In genomic region chr1:29319300-29320110, GRCh38 we compare ENCODE assay signal across 18 cellular contexts.
DNase-seq lines count a peak whose midpoint lies in the region; ATAC-seq and TF ChIP-seq lines count a peak whose summit lies in the region.
"Had no signal": no experiment of that assay in that cellular context is flagged by ENCODE, and none has a peak within 500 bp of the region (broad histone marks: within the 10 kb centered on the region; RNA-seq: fewer than 3 reads in every experiment).

No MANE protein-coding gene starts in this region.

- H3K9me3 Mint-ChIP-seq in activated naive CD8-positive, alpha-beta T cell treated with anti-CD3 and anti-CD28 coated beads, Interleukin-2, amount 10 ng/mL, durations not matched to agents 7 days and 5 days = no peaks in the 10 kb centered on the region
- no peaks in the 10 kb centered on the region for H3K9me3 Mint-ChIP-seq in activated naive CD8-positive, alpha-beta T cell treated with anti-CD3 and anti-CD28 coated beads, Interleukin-2, amount 50 U/mL, for 24 hours
- H3K9me3 Mint-ChIP-seq in type B pancreatic cell = no peaks in the 10 kb centered on the region
- H3K9me3 Mint-ChIP-seq: CD4-positive, alpha-beta T cell; GM23338; H9 had no signal

- H3K27me3 ChIP-seq in osteoblast (ENCODE audit: insufficient read depth, low read length) (no peaks in the 10 kb centered on the region), adrenal gland (no peaks in the 10 kb centered on the region), gastroesophageal sphincter (no peaks in the 10 kb centered on the region)

- H3K27ac ChIP-seq in osteoblast (ENCODE audit: low read depth, low read length) (no peak overlapping the region), adrenal gland (no peak overlapping the region), gastroesophageal sphincter (no peak overlapping the region)
- H3K27ac ChIP-seq: 22Rv1, A549, C4-2B had no signal

- WGBS in adrenal gland, 4 donors = 78 to 90% (median 80%) methylated on average over 7 to 9 of the region's 9 CpGs
- 82% methylated on average over 5 of the region's 9 CpGs; no CpG with 5 or more reads in 1 of the 2 donors for WGBS in gastroesophageal sphincter (ENCODE audit: low coverage in 1 of 2), 2 donors

- no peaks in the 10 kb centered on the region for H3K4me1 Mint-ChIP-seq in activated naive CD8-positive, alpha-beta T cell treated with anti-CD3 and anti-CD28 coated beads, Interleukin-2, amount 10 ng/mL, durations not matched to agents 7 days and 5 days
- H3K4me1 Mint-ChIP-seq in activated naive CD8-positive, alpha-beta T cell treated with anti-CD3 and anti-CD28 coated beads, Interleukin-2, amount 50 U/mL, for 24 hours = no peaks in the 10 kb centered on the region
- peaks cover 12% of the 10 kb centered on the region for H3K4me1 Mint-ChIP-seq in type B pancreatic cell (ENCODE audit: unreplicated experiment)

- H3K36me3 ChIP-seq in osteoblast (ENCODE audit: insufficient read depth, low read length) (no peaks in the 10 kb centered on the region), adrenal gland (replicated peaks in 1 of 2) (peaks cover 0 to 7% of the 10 kb centered on the region in 2 donors), gastroesophageal sphincter (peaks cover 0 to 74% of the 10 kb centered on the region in 2 donors)

- no peak overlapping the region for H3K4me2 ChIP-seq in osteoblast (ENCODE audit: insufficient read depth, low read length)
- H3K4me2 ChIP-seq: A549, GM23338 had no signal

- H3K79me2 ChIP-seq in osteoblast (ENCODE audit: insufficient read depth, low read length) = no peaks in the 10 kb centered on the region

- no peaks in the 10 kb centered on the region for H3K36me3 Mint-ChIP-seq in activated naive CD8-positive, alpha-beta T cell treated with anti-CD3 and anti-CD28 coated beads, Interleukin-2, amount 10 ng/mL, durations not matched to agents 7 days and 5 days
- no peaks in the 10 kb centered on the region for H3K36me3 Mint-ChIP-seq in activated naive CD8-positive, alpha-beta T cell treated with anti-CD3 and anti-CD28 coated beads, Interleukin-2, amount 50 U/mL, for 24 hours (ENCODE audit: low read depth)
- peaks cover 21% of the 10 kb centered on the region for H3K36me3 Mint-ChIP-seq in type B pancreatic cell

- TF ChIP-seq POLR2A in adrenal gland (IDR thresholded peaks at IDR 0.05) (no peak), gastroesophageal sphincter (IDR thresholded peaks at IDR 0.05) (no peak)

- no peak for TF ChIP-seq EP300 in gastroesophageal sphincter (IDR thresholded peaks at IDR 0.05)

- H3K4me3 Mint-ChIP-seq in activated naive CD8-positive, alpha-beta T cell treated with anti-CD3 and anti-CD28 coated beads, Interleukin-2, amount 10 ng/mL, durations not matched to agents 7 days and 5 days = no peak overlapping the region
- no peak overlapping the region for H3K4me3 Mint-ChIP-seq in activated naive CD8-positive, alpha-beta T cell treated with anti-CD3 and anti-CD28 coated beads, Interleukin-2, amount 50 U/mL, for 24 hours
- H3K4me3 Mint-ChIP-seq in type B pancreatic cell = peak overlapping the region; percentile 19
- H3K4me3 Mint-ChIP-seq: CD4-positive, alpha-beta T cell; GM23338; H9 had no signal

- DNase-seq in activated naive CD8-positive, alpha-beta T cell treated with anti-CD3 and anti-CD28 coated beads, Interleukin-2, amount 10 ng/mL, durations not matched to agents 7 days and 5 days = peak; percentile 4
- no peak for DNase-seq in activated naive CD8-positive, alpha-beta T cell treated with anti-CD3 and anti-CD28 coated beads, Interleukin-2, amount 50 U/mL, for 24 hours
- DNase-seq in osteoblast (ENCODE audit: insufficient read length, low spot score, missing footprints) (peak; percentile 86), type B pancreatic cell (ENCODE audit: extremely low spot score, unreplicated experiment) (no peak), adrenal gland (no peak), NCI-H1694 (lab: John Stamatoyannopoulos, UW) (no peak)
- DNase-seq: AML-193; Caco-2; CD4-positive, alpha-beta T cell; DMS153; DMS79; GDM1; H9 had no signal

- H3K4me1 ChIP-seq in osteoblast (ENCODE audit: insufficient read depth, low read length) (no peaks in the 10 kb centered on the region), adrenal gland (replicated peaks in 1 of 2) (no peaks in the 10 kb centered on the region), gastroesophageal sphincter (no peaks in the 10 kb centered on the region)
- H3K4me1 ChIP-seq: A549, Caco-2 had no signal

- TF ChIP-seq CTCF in osteoblast (IDR thresholded peaks at IDR 0.05; ENCODE audit: extremely low read depth, low read depth, low read length) (no peak), type B pancreatic cell (conservative IDR thresholded peaks at IDR 0.05) (no peak), adrenal gland (IDR thresholded peaks at IDR 0.05) (no peak), gastroesophageal sphincter (IDR thresholded peaks at IDR 0.05) (no peak)

- no peaks in the 10 kb centered on the region for H3K27me3 Mint-ChIP-seq in activated naive CD8-positive, alpha-beta T cell treated with anti-CD3 and anti-CD28 coated beads, Interleukin-2, amount 10 ng/mL, durations not matched to agents 7 days and 5 days
- no peaks in the 10 kb centered on the region for H3K27me3 Mint-ChIP-seq in activated naive CD8-positive, alpha-beta T cell treated with anti-CD3 and anti-CD28 coated beads, Interleukin-2, amount 50 U/mL, for 24 hours
- no peaks in the 10 kb centered on the region for H3K27me3 Mint-ChIP-seq in type B pancreatic cell
- H3K27me3 Mint-ChIP-seq: CD4-positive, alpha-beta T cell had no signal

- H3K4me3 ChIP-seq in osteoblast (ENCODE audit: insufficient read depth, low read length) = no peak overlapping the region
- H3K4me3 ChIP-seq in adrenal gland = no peak overlapping the region
- H3K4me3 ChIP-seq in gastroesophageal sphincter = no peak overlapping the region
- H3K4me3 ChIP-seq: A549, GM23338 had no signal

- POLR2A ChIA-PET in activated naive CD8-positive, alpha-beta T cell treated with anti-CD3 and anti-CD28 coated beads, Interleukin-2, amount 10 ng/mL, durations not matched to agents 7 days and 5 days (lab: Charles Lee) = no interaction called here

- H3K27ac Mint-ChIP-seq in activated naive CD8-positive, alpha-beta T cell treated with anti-CD3 and anti-CD28 coated beads, Interleukin-2, amount 10 ng/mL, durations not matched to agents 7 days and 5 days = no peak overlapping the region
- no peak overlapping the region for H3K27ac Mint-ChIP-seq in activated naive CD8-positive, alpha-beta T cell treated with anti-CD3 and anti-CD28 coated beads, Interleukin-2, amount 50 U/mL, for 24 hours
- H3K27ac Mint-ChIP-seq in type B pancreatic cell = no peak overlapping the region
- H3K27ac Mint-ChIP-seq: CD4-positive, alpha-beta T cell; GM23338 had no signal

- no peaks in the 10 kb centered on the region for H4K20me1 ChIP-seq in osteoblast (ENCODE audit: insufficient read depth, low read length)

- no peak for ATAC-seq in activated naive CD8-positive, alpha-beta T cell treated with anti-CD3 and anti-CD28 coated beads, Interleukin-2, amount 10 ng/mL, durations not matched to agents 7 days and 5 days (ENCODE audit: low read depth)
- ATAC-seq in activated naive CD8-positive, alpha-beta T cell treated with anti-CD3 and anti-CD28 coated beads, Interleukin-2, amount 50 U/mL, for 24 hours = no peak
- ATAC-seq in gastroesophageal sphincter = no peak
- ATAC-seq: A549, GM23338 had no signal

- H3K9me3 ChIP-seq in osteoblast (ENCODE audit: low read depth, low read length) (no peaks in the 10 kb centered on the region), adrenal gland (replicated peaks in 1 of 3) (no peaks in the 10 kb centered on the region), gastroesophageal sphincter (no peaks in the 10 kb centered on the region)
- H3K9me3 ChIP-seq: A549, Caco-2 had no signal

- intact Hi-C loops in adrenal gland (cut with DNase I) = no loop called here

- no peak overlapping the region for H2AFZ ChIP-seq in osteoblast (ENCODE audit: low read length)
- H2AFZ ChIP-seq: GM23338 had no signal

Comparison
In these comparisons a context has a peak if more than half of its experiments do, and no peak if none do; other contexts are left out.
1. DNase-seq: peak in activated naive CD8-positive, alpha-beta T cell treated with anti-CD3 and anti-CD28 coated beads, Interleukin-2, amount 10 ng/mL, durations not matched to agents 7 days and 5 days (single experiment) and osteoblast (single experiment); none in activated naive CD8-positive, alpha-beta T cell treated with anti-CD3 and anti-CD28 coated beads, Interleukin-2, amount 50 U/mL, for 24 hours (single experiment), type B pancreatic cell (single experiment), adrenal gland (0 of 7) and NCI-H1694 (single experiment).